ENCODE assay signal across 17 cellular contexts in genomic region chr21:45262616-45263015, GRCh38. TPM values are rescaled to one million over a fixed set of nuclear protein-coding genes. Genes with fewer than 3 reads are reported as not detected.
A peak's percentile ranks its signal among the peaks of the same experiment; 100 is the strongest.
DNase-seq lines count a peak whose midpoint lies in the region; ATAC-seq, FAIRE-seq and TF ChIP-seq lines count a peak whose summit lies in the region.
"Had no signal": no experiment of that assay in that cellular context is flagged by ENCODE, and none has a peak within 500 bp of the region (broad histone marks: within the 10 kb centered on the region; RNA-seq: fewer than 3 reads in every experiment).

No MANE protein-coding gene starts in this region.

- 67% methylated on average over 11 of the region's 11 CpGs for WGBS in K562 (ENCODE audit: insufficient coverage, low coverage, missing lambda C conversion rate)

- no peaks in the 10 kb centered on the region for H3K27me3 Mint-ChIP-seq in stimulated activated memory B cell treated with anti-CD40 and anti-IgM and Interleukin-4, amounts not matched to agents 10 μg/mL and 1 μg/mL and 100 μg/mL, for 72 hours
- no peaks in the 10 kb centered on the region for H3K27me3 Mint-ChIP-seq in nephron progenitor cell (ENCODE audit: low read depth, poor library complexity)
- H3K27me3 Mint-ChIP-seq: B cell had no signal

- H3K4me3 Mint-ChIP-seq in stimulated activated memory B cell treated with anti-CD40 and anti-IgM and Interleukin-4, amounts not matched to agents 10 μg/mL and 1 μg/mL and 100 μg/mL, for 72 hours, result no peak overlapping the region
- no peak overlapping the region for H3K4me3 Mint-ChIP-seq in nephron progenitor cell
- H3K4me3 Mint-ChIP-seq: B cell; T-helper 2 cell treated with Interferon-gamma antibody and Interleukin-4, amounts not matched to agents 5 μg/mL and 100 μg/mL, for 36 hours had no signal

- DNase-seq in Ammon's horn (ENCODE audit: low spot score) (peak; percentile 3), Karpas-422 (peak; percentile 70), K562 (ENCODE audit: extremely low read depth in 1 of 4, low spot score in 3 of 4) (no peak), mesenteric fat pad (ENCODE audit: low spot score) (peak; percentile 83), uterus (no peak), nephron progenitor cell (no peak)
- no peak for DNase-seq in activated CD4-positive, alpha-beta T cell treated with anti-CD3 and anti-CD28 coated beads for 48 hours
- DNase-seq: DND-41, mesendoderm, NCI-H2107, NCI-H82 had no signal

- no peaks in the 10 kb centered on the region for H3K9me2 ChIP-seq in Karpas-422 (replicated peaks; ENCODE audit: insufficient read depth, low read length)

- peaks cover 43% of the 10 kb centered on the region for H3K36me3 Mint-ChIP-seq in stimulated activated memory B cell treated with anti-CD40 and anti-IgM and Interleukin-4, amounts not matched to agents 10 μg/mL and 1 μg/mL and 100 μg/mL, for 72 hours
- peaks cover 46% of the 10 kb centered on the region for H3K36me3 Mint-ChIP-seq in nephron progenitor cell (ENCODE audit: low read depth)

- CTCF ChIA-PET in K562 (lab: Yijun Ruan, JAX; ENCODE audit: low intra/inter-chr PET ratio), result no interaction called here

- no peak for FAIRE-seq in K562 (lab: Jason Lieb, UNC)
- FAIRE-seq: astrocyte had no signal

- no peaks in the 10 kb centered on the region for H3K9me1 ChIP-seq in K562 (ENCODE audit: control insufficient read depth, insufficient read depth, low read length)

- no peak for TF ChIP-seq RAD21 in K562 (CRISPR knock-in tag; conservative IDR thresholded peaks at IDR 0.05 in 1 of 2, IDR thresholded peaks at IDR 0.05 in 1 of 2)

- BruUV-seq in K562 (replicated peaks; lab: Mats Ljungman, UMichigan), result no TSS peak

- H3K4me1 ChIP-seq in Karpas-422 (ENCODE audit: low read length), result no peaks in the 10 kb centered on the region
- H3K4me1 ChIP-seq in K562 (replicated peaks in 1 of 2; ENCODE audit: control insufficient read depth in 2 of 2, insufficient read depth in 2 of 2, low read length in 2 of 2), result peaks cover 0 to 12% of the 10 kb centered on the region in 2 experiments; a peak in 2 of 5 replicates
- no peaks in the 10 kb centered on the region for H3K4me1 ChIP-seq in uterus

- H3K4me2 ChIP-seq in Karpas-422 (ENCODE audit: low read depth, low read length, poor library complexity, severe bottlenecking) (no peak overlapping the region), K562 (ENCODE audit: insufficient read depth, low read length) (no peak overlapping the region)

- H3K27ac Mint-ChIP-seq in stimulated activated memory B cell treated with anti-CD40 and anti-IgM and Interleukin-4, amounts not matched to agents 10 μg/mL and 1 μg/mL and 100 μg/mL, for 72 hours, result no peak overlapping the region
- no peak overlapping the region for H3K27ac Mint-ChIP-seq in nephron progenitor cell
- H3K27ac Mint-ChIP-seq: B cell; T-helper 2 cell treated with Interferon-gamma antibody and Interleukin-4, amounts not matched to agents 5 μg/mL and 100 μg/mL, for 36 hours had no signal

- no peak overlapping the region for H3K27ac ChIP-seq in Karpas-422 (ENCODE audit: low read length)
- H3K27ac ChIP-seq in K562 (ENCODE audit: extremely low read depth, low read depth, low read length), result no peak overlapping the region
- no peak overlapping the region for H3K27ac ChIP-seq in uterus
- H3K27ac ChIP-seq: HL-60, neutrophil had no signal

- in situ Hi-C loops in K562 (cut with MboI), result no loop called here

- H3K79me2 ChIP-seq in Karpas-422 (ENCODE audit: low read length) (no peaks in the 10 kb centered on the region), K562 (ENCODE audit: control insufficient read depth, insufficient read depth, low read length) (no peaks in the 10 kb centered on the region)

- H3K9me3 Mint-ChIP-seq in stimulated activated memory B cell treated with anti-CD40 and anti-IgM and Interleukin-4, amounts not matched to agents 10 μg/mL and 1 μg/mL and 100 μg/mL, for 72 hours, result no peaks in the 10 kb centered on the region
- H3K9me3 Mint-ChIP-seq in nephron progenitor cell, result peaks cover 11% of the 10 kb centered on the region
- H3K9me3 Mint-ChIP-seq: T-helper 2 cell treated with Interferon-gamma antibody and Interleukin-4, amounts not matched to agents 5 μg/mL and 100 μg/mL, for 36 hours had no signal

- no peaks in the 10 kb centered on the region for H3K36me3 ChIP-seq in Karpas-422 (ENCODE audit: insufficient read depth, low read length)
- H3K36me3 ChIP-seq in K562 (ENCODE audit: control insufficient read depth, insufficient read depth, low read length), result peaks cover 35% of the 10 kb centered on the region; the same call in 2 of the 3 replicates
- H3K36me3 ChIP-seq in uterus, result no peaks in the 10 kb centered on the region

- H2AFZ ChIP-seq in Karpas-422 (ENCODE audit: low read length) (no peak overlapping the region), K562 (ENCODE audit: low read depth, low read length) (no peak overlapping the region)

- no peaks in the 10 kb centered on the region for H3K27me3 ChIP-seq in Karpas-422 (ENCODE audit: low read length)
- peaks cover 17 to 20% of the 10 kb centered on the region in 2 experiments; a peak in 4 of 5 replicates for H3K27me3 ChIP-seq in K562 (ENCODE audit: control insufficient read depth in 2 of 2, insufficient read depth in 2 of 2, low read length in 2 of 2)
- H3K27me3 ChIP-seq in uterus, result no peaks in the 10 kb centered on the region

- ATAC-seq in K562, result peak; percentile 66
- ATAC-seq in stimulated activated memory B cell treated with anti-CD40 and anti-IgM and Interleukin-4, amounts not matched to agents 10 μg/mL and 1 μg/mL and 100 μg/mL, for 72 hours, result no peak

- no peak overlapping the region for H3K4me3 ChIP-seq in Karpas-422 (ENCODE audit: low read length)
- H3K4me3 ChIP-seq in K562, result no peak overlapping the region
- H3K4me3 ChIP-seq in uterus, result no peak overlapping the region

- TF ChIP-seq CTCF in K562 (IDR thresholded peaks at IDR 0.05 in 2 of 3, conservative IDR thresholded peaks at IDR 0.05 in 1 of 3; ENCODE audit: insufficient read depth in 2 of 3, low read depth in 1 of 3, low read length in 3 of 3) (no peak), uterus (IDR thresholded peaks at IDR 0.05) (no peak), nephron progenitor cell (IDR thresholded peaks at IDR 0.05) (no peak)

- H4K20me1 ChIP-seq in Karpas-422 (ENCODE audit: insufficient read depth, low read depth, low read length) (no peaks in the 10 kb centered on the region), K562 (replicated peaks; ENCODE audit: control insufficient read depth, insufficient read depth, low read length) (peaks cover 10% of the 10 kb centered on the region; the same call in 1 of the 2 replicates)

- intact Hi-C loops in K562 (cut with micrococcal nuclease), result no loop called here
- intact Hi-C loops in uterus (cut with DNase I; ENCODE audit: low total_unique reads), result no loop called here

- POLR2A ChIA-PET in K562 (lab: Yijun Ruan, JAX), result interaction anchor here (0.5 to 1.3 kb wide), 7 partner anchors 9 to 314 kb away, joined by 3 to 6 read pairs (median 3); no protein-coding TSS in a partner anchor

- H3K9ac ChIP-seq in Karpas-422 (ENCODE audit: low read length) (no peak overlapping the region), K562 (ENCODE audit: insufficient read depth in 1 of 2, low read depth in 2 of 2, low read length in 2 of 2) (no peak overlapping the region)

- TF ChIP-seq EP300 in K562 (IDR thresholded peaks at IDR 0.05; ENCODE audit: low read length), result no peak

- no peaks in the 10 kb centered on the region for H3K4me1 Mint-ChIP-seq in stimulated activated memory B cell treated with anti-CD40 and anti-IgM and Interleukin-4, amounts not matched to agents 10 μg/mL and 1 μg/mL and 100 μg/mL, for 72 hours
- peaks cover 9% of the 10 kb centered on the region for H3K4me1 Mint-ChIP-seq in nephron progenitor cell
- H3K4me1 Mint-ChIP-seq: B cell had no signal

- TF ChIP-seq POLR2A in K562 (conservative IDR thresholded peaks at IDR 0.05) (no peak), uterus (IDR thresholded peaks at IDR 0.05) (no peak)

- H3K9me3 ChIP-seq in Karpas-422 (ENCODE audit: low read length) (no peaks in the 10 kb centered on the region), K562 (replicated peaks; ENCODE audit: control insufficient read depth, insufficient read depth, low read depth, low read length) (no peaks in the 10 kb centered on the region), uterus (no peaks in the 10 kb centered on the region)
- H3K9me3 ChIP-seq: neutrophil had no signal

TF ChIP-seq in K562, 482 proteins besides CTCF, POLR2A, EP300 and RAD21 (continues in another document):
- TF ChIP-seq LCOR (CRISPR knock-in tag; IDR thresholded peaks at IDR 0.05) (no peak), CREB3L1 (IDR thresholded peaks at IDR 0.05; ENCODE audit: borderline replicate concordance, low read depth) (no peak)

RNA-seq across cellular contexts. Expression of gene POFUT2, which starts 25.1 kb away (rescaled TPM):
- total RNA-seq in Karpas-422 (2014; rRNA removed; shearing (Covaris generic); ENCODE audit: low replicate concordance), result 10.5 and 18.0 TPM in 2 replicates
- total RNA-seq in K562 (2011; cell fraction: chromatin; rRNA removed; ENCODE audit: low replicate concordance), result 120 and 232 TPM in 2 replicates
- total RNA-seq in K562 (2011; cell fraction: nucleolus; rRNA removed), result 126 and 138 TPM in 2 replicates
- total RNA-seq in K562 (2011; cell fraction: nucleoplasm; rRNA removed), result 113 and 131 TPM in 2 replicates
- total RNA-seq in K562 (2014; rRNA removed) (11.0 and 16.7 TPM in 2 replicates), K562 (2014; rRNA removed; fragmentation: Illumina TruSeq; extraction: Trizol) (7.6 and 9.2 TPM in 2 replicates), K562 (2015; rRNA removed; fragmentation: Illumina TruSeq; extraction: Trizol) (9.2 and 9.5 TPM in 2 replicates), K562 (2021) (24.2 and 24.6 TPM in 2 replicates), mesenteric fat pad (29.6 TPM), uterus (10 to 100 TPM in 3 of 4 donors, 1 to 10 TPM in 1; 6.2 to 49.7 (median 24.6) TPM)
- polyA plus RNA-seq in K562 (2011; rRNA removed) (15.6 and 25.2 TPM in 2 replicates), K562 (2014; fragmentation: Illumina TruSeq; extraction: Trizol) (18.0 and 21.0 TPM in 2 replicates), K562 (2014; fragmentation: Nextera tagmentation; extraction: Ambion mirVana) (1 to 10 TPM; 1.1 to 2.9 TPM), K562 (2014; rRNA removed) (18.3 and 21.2 TPM in 2 replicates)
- polyA plus RNA-seq in K562 (2011; cell fraction: cytosol; rRNA removed), result 9.5 and 12.5 TPM in 2 replicates
- polyA plus RNA-seq in K562 (2011; cell fraction: nucleus; rRNA removed), result 152 and 163 TPM in 2 replicates
- 16.7 and 35.4 TPM in 2 replicates for polyA plus RNA-seq in K562 (2012)
- polyA minus RNA-seq in K562 (2011; rRNA and poly(A)+ RNA removed), result 6.4 and 6.5 TPM in 2 replicates
- 3.6 and 8.4 TPM in 2 replicates for polyA minus RNA-seq in K562 (2011; cell fraction: cytosol; rRNA and poly(A)+ RNA removed)
- polyA minus RNA-seq in K562 (2011; cell fraction: nucleus; rRNA and poly(A)+ RNA removed), result 33.5 and 49.3 TPM in 2 replicates

Comparison
In these comparisons a context has a peak if more than half of its experiments do, and no peak if none do; other contexts are left out.
1. DNase-seq: peak in Ammon's horn (single experiment), Karpas-422 (single experiment) and mesenteric fat pad (single experiment); none in K562 (0 of 4), uterus (0 of 2), nephron progenitor cell (single experiment) and activated CD4-positive, alpha-beta T cell treated with anti-CD3 and anti-CD28 coated beads for 48 hours (single experiment).